Comparison of ENCODE assay signal across 21 cellular contexts in genomic region chr6:36698871-36699271, GRCh38. TPM values are rescaled to one million over a fixed set of nuclear protein-coding genes. Genes with fewer than 3 reads are reported as not detected.
DNase-seq lines count a peak whose midpoint lies in the region; ATAC-seq and TF ChIP-seq lines count a peak whose summit lies in the region.
"Had no signal": no experiment of that assay in that cellular context is flagged by ENCODE, and none has a peak within 500 bp of the region (broad histone marks: within the 10 kb centered on the region; RNA-seq: fewer than 3 reads in every experiment).

No MANE protein-coding gene starts in this region.

- H3K27ac ChIP-seq in HL-60 (replicated peaks): peak overlapping the region; percentile 82; the same call in 1 of the 2 replicates
- H3K27ac ChIP-seq: C4-2B had no signal

- TF ChIP-seq CTCF in HL-60 (IDR thresholded peaks at IDR 0.05; ENCODE audit: insufficient read depth, low read length): no peak

- no peak overlapping the region for H3K4me3 Mint-ChIP-seq in activated T-helper 1 cell treated with anti-CD3 and anti-CD28 coated beads, Interleukin-12 subunit alpha, Interleukin-12 subunit beta, Interleukin-2, Interleukin-4 antibody, amounts not matched to agents 30 ng/mL and 10 ng/mL and 1 ng/mL, durations not matched to agents 14 hours and 24 hours and 36 hours
- no peak overlapping the region for H3K4me3 Mint-ChIP-seq in stimulated activated effector memory CD8-positive, alpha-beta T cell treated with anti-CD3 and anti-CD28 coated beads, Interleukin-12 subunit alpha, Interleukin-12 subunit beta, amount 100 ng/mL, for 72 hours
- no peak overlapping the region for H3K4me3 Mint-ChIP-seq in activated naive CD8-positive, alpha-beta T cell treated with anti-CD3 and anti-CD28 coated beads for 36 hours

- H3K9me3 Mint-ChIP-seq in activated T-helper 1 cell treated with anti-CD3 and anti-CD28 coated beads, Interleukin-12 subunit alpha, Interleukin-12 subunit beta, Interleukin-2, Interleukin-4 antibody, amounts not matched to agents 30 ng/mL and 10 ng/mL and 1 ng/mL, durations not matched to agents 14 hours and 24 hours and 36 hours: no peaks in the 10 kb centered on the region
- no peaks in the 10 kb centered on the region for H3K9me3 Mint-ChIP-seq in stimulated activated effector memory CD8-positive, alpha-beta T cell treated with anti-CD3 and anti-CD28 coated beads, Interleukin-12 subunit alpha, Interleukin-12 subunit beta, amount 100 ng/mL, for 72 hours
- no peaks in the 10 kb centered on the region for H3K9me3 Mint-ChIP-seq in activated naive CD8-positive, alpha-beta T cell treated with anti-CD3 and anti-CD28 coated beads for 36 hours

- peak overlapping the region; percentile 30 for H3K27ac Mint-ChIP-seq in activated T-helper 1 cell treated with anti-CD3 and anti-CD28 coated beads, Interleukin-12 subunit alpha, Interleukin-12 subunit beta, Interleukin-2, Interleukin-4 antibody, amounts not matched to agents 30 ng/mL and 10 ng/mL and 1 ng/mL, durations not matched to agents 14 hours and 24 hours and 36 hours
- H3K27ac Mint-ChIP-seq in stimulated activated effector memory CD8-positive, alpha-beta T cell treated with anti-CD3 and anti-CD28 coated beads, Interleukin-12 subunit alpha, Interleukin-12 subunit beta, amount 100 ng/mL, for 72 hours: peak overlapping the region; percentile 22
- no peak overlapping the region for H3K27ac Mint-ChIP-seq in activated naive CD8-positive, alpha-beta T cell treated with anti-CD3 and anti-CD28 coated beads for 36 hours

- ATAC-seq in stimulated activated effector memory CD8-positive, alpha-beta T cell treated with anti-CD3 and anti-CD28 coated beads, Interleukin-12 subunit alpha, Interleukin-12 subunit beta, amount 100 ng/mL, for 72 hours: no peak
- ATAC-seq in Right ventricle myocardium inferior (no peak), GM18873 (IDR thresholded peaks at IDR 0.05; ENCODE audit: low FRiP score, unreplicated experiment) (no peak), HG03045 (IDR thresholded peaks at IDR 0.05; ENCODE audit: unreplicated experiment) (no peak)

- DNase-seq in HL-60 (ENCODE audit: low read depth in 1 of 2, low spot score in 1 of 2) (no peak), islet precursor cell (peak; percentile 52), Right ventricle myocardium inferior (ENCODE audit: missing footprints) (no peak)
- no peak for DNase-seq in activated T-helper 1 cell treated with anti-CD3 and anti-CD28 coated beads, Interleukin-12 subunit alpha, Interleukin-12 subunit beta, Interleukin-2, Interleukin-4 antibody, amounts not matched to agents 30 ng/mL and 10 ng/mL and 1 ng/mL, durations not matched to agents 14 hours and 24 hours and 36 hours (ENCODE audit: low spot score)
- no peak for DNase-seq in stimulated activated effector memory CD8-positive, alpha-beta T cell treated with anti-CD3 and anti-CD28 coated beads, Interleukin-12 subunit alpha, Interleukin-12 subunit beta, amount 100 ng/mL, for 72 hours (ENCODE audit: low spot score in 2 of 2)
- no peak for DNase-seq in activated naive CD8-positive, alpha-beta T cell treated with anti-CD3 and anti-CD28 coated beads for 36 hours
- DNase-seq: DMS79; H7; KBM-7; MV-4-11; NCI-H1417; NCI-H187; NCI-H2107; NCI-H510A; NCI-H748 treated with DMSO at 0.1 percent for 48 hours; NK-92 treated with Interleukin-12 subunit alpha and Interleukin-12 subunit beta, amount 100 ng/mL, for 24 hours; Right ventricle myocardium superior had no signal

- intact Hi-C loops in activated T-helper 1 cell treated with anti-CD3 and anti-CD28 coated beads, Interleukin-12 subunit alpha, Interleukin-12 subunit beta, Interleukin-2, Interleukin-4 antibody, amounts not matched to agents 30 ng/mL and 10 ng/mL and 1 ng/mL, durations not matched to agents 14 hours and 24 hours and 36 hours (cut with micrococcal nuclease): loop anchor here (5.0 to 10.0 kb wide), 2 partner anchors 173 to 674 kb away; partner anchors contain the start of genes MAPK14, PPIL1 and SLC26A8
- intact Hi-C loops in Right ventricle myocardium inferior (cut with DNase I): no loop called here

- H3K27me3 Mint-ChIP-seq in activated T-helper 1 cell treated with anti-CD3 and anti-CD28 coated beads, Interleukin-12 subunit alpha, Interleukin-12 subunit beta, Interleukin-2, Interleukin-4 antibody, amounts not matched to agents 30 ng/mL and 10 ng/mL and 1 ng/mL, durations not matched to agents 14 hours and 24 hours and 36 hours (ENCODE audit: insufficient read depth): no peaks in the 10 kb centered on the region
- no peaks in the 10 kb centered on the region for H3K27me3 Mint-ChIP-seq in activated naive CD8-positive, alpha-beta T cell treated with anti-CD3 and anti-CD28 coated beads for 36 hours

- peak overlapping the region; percentile 84 for H3K4me3 ChIP-seq in HL-60 (replicated peaks; ENCODE audit: insufficient read depth, low read length)
- H3K4me3 ChIP-seq: Peyer's patch had no signal

- H3K4me1 Mint-ChIP-seq in activated T-helper 1 cell treated with anti-CD3 and anti-CD28 coated beads, Interleukin-12 subunit alpha, Interleukin-12 subunit beta, Interleukin-2, Interleukin-4 antibody, amounts not matched to agents 30 ng/mL and 10 ng/mL and 1 ng/mL, durations not matched to agents 14 hours and 24 hours and 36 hours (ENCODE audit: low read depth): peaks cover 42% of the 10 kb centered on the region
- peaks cover 31% of the 10 kb centered on the region for H3K4me1 Mint-ChIP-seq in stimulated activated effector memory CD8-positive, alpha-beta T cell treated with anti-CD3 and anti-CD28 coated beads, Interleukin-12 subunit alpha, Interleukin-12 subunit beta, amount 100 ng/mL, for 72 hours
- H3K4me1 Mint-ChIP-seq in activated naive CD8-positive, alpha-beta T cell treated with anti-CD3 and anti-CD28 coated beads for 36 hours: peaks cover 7% of the 10 kb centered on the region

- H3K27me3 ChIP-seq in HL-60 (ENCODE audit: insufficient read depth, poor library complexity, severe bottlenecking): no peaks in the 10 kb centered on the region
- H3K27me3 ChIP-seq: Peyer's patch had no signal

- H3K36me3 Mint-ChIP-seq in activated T-helper 1 cell treated with anti-CD3 and anti-CD28 coated beads, Interleukin-12 subunit alpha, Interleukin-12 subunit beta, Interleukin-2, Interleukin-4 antibody, amounts not matched to agents 30 ng/mL and 10 ng/mL and 1 ng/mL, durations not matched to agents 14 hours and 24 hours and 36 hours (ENCODE audit: low read depth): no peaks in the 10 kb centered on the region
- no peaks in the 10 kb centered on the region for H3K36me3 Mint-ChIP-seq in stimulated activated effector memory CD8-positive, alpha-beta T cell treated with anti-CD3 and anti-CD28 coated beads, Interleukin-12 subunit alpha, Interleukin-12 subunit beta, amount 100 ng/mL, for 72 hours
- H3K36me3 Mint-ChIP-seq in activated naive CD8-positive, alpha-beta T cell treated with anti-CD3 and anti-CD28 coated beads for 36 hours: no peaks in the 10 kb centered on the region

RNA-seq across cellular contexts. Expression of gene RAB44, which starts 1.2 kb away (rescaled TPM):
- 0.05 and 0.10 TPM in 2 replicates for total RNA-seq in activated T-helper 1 cell treated with anti-CD3 and anti-CD28 coated beads, Interleukin-12 subunit alpha, Interleukin-12 subunit beta, Interleukin-2, Interleukin-4 antibody, amounts not matched to agents 30 ng/mL and 10 ng/mL and 1 ng/mL, durations not matched to agents 14 hours and 24 hours and 36 hours
- total RNA-seq in Right ventricle myocardium inferior: 0.08 TPM
- not detected for total RNA-seq in activated naive CD8-positive, alpha-beta T cell treated with anti-CD3 and anti-CD28 coated beads for 36 hours
- total RNA-seq: H7, Right ventricle myocardium superior had no signal

RNA-seq across cellular contexts. Expression of gene CDKN1A, which starts 20.4 kb away (rescaled TPM):
- 105 and 107 TPM in 2 replicates for total RNA-seq in activated T-helper 1 cell treated with anti-CD3 and anti-CD28 coated beads, Interleukin-12 subunit alpha, Interleukin-12 subunit beta, Interleukin-2, Interleukin-4 antibody, amounts not matched to agents 30 ng/mL and 10 ng/mL and 1 ng/mL, durations not matched to agents 14 hours and 24 hours and 36 hours
- total RNA-seq in Right ventricle myocardium inferior: 63.8 TPM
- 10 to 100 TPM; 12.6 to 13.0 TPM for total RNA-seq in activated naive CD8-positive, alpha-beta T cell treated with anti-CD3 and anti-CD28 coated beads for 36 hours
